ENCODE assay signal across 26 cellular contexts in the genomic region with DNA sequence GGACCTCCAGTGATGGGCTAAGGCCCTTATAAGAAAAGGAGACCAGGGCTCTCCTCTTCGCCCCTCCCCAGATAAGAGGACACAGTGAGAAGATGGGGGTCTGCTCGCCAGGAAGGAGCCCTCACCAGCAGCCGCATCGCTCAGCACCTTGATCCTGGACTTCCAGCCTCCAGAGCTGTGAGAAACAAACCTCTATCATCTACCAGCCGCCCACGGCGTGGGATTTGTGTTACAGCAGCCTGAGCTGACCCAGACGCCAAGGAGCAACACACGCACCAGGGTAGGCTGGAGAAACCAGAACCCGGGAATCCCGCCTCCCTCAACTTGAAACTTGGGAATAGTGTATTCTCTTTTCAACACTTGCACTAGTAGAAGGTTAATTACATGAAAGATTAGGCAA. TPM values are rescaled to one million over a fixed set of nuclear protein-coding genes. Genes with fewer than 3 reads are reported as not detected.
"Had no signal": no experiment of that assay in that cellular context is flagged by ENCODE, and none has a peak within 500 bp of the region (broad histone marks: within the 10 kb centered on the region; RNA-seq: fewer than 3 reads in every experiment).

No MANE protein-coding gene starts in this region.

- H3K27me3 ChIP-seq: neural progenitor cell, right atrium auricular region, testis, vagina had no signal

- ATAC-seq: activated CD4-positive, alpha-beta T cell treated with anti-CD3 and anti-CD28 coated beads for 36 hours; activated naive CD8-positive, alpha-beta T cell treated with anti-CD3 and anti-CD28 coated beads, Interleukin-2, amount 50 U/mL, for 24 hours; heart right ventricle; naive thymus-derived CD8-positive, alpha-beta T cell had no signal

- H3K4me3 ChIP-seq: esophagus squamous epithelium, heart right ventricle, neural progenitor cell, right atrium auricular region, testis, vagina had no signal

- H3K9me3 ChIP-seq: esophagus squamous epithelium, heart right ventricle, right atrium auricular region, testis, vagina had no signal

- H3K36me3 ChIP-seq: esophagus squamous epithelium, heart right ventricle, neural progenitor cell, right atrium auricular region, vagina had no signal

- H3K4me1 ChIP-seq: neural progenitor cell, right atrium auricular region, testis had no signal

- H3K27ac ChIP-seq: epithelial cell of prostate, esophagus squamous epithelium, heart right ventricle, neural progenitor cell, parathyroid adenoma, right atrium auricular region, testis, vagina had no signal

- DNase-seq: activated CD4-positive, alpha-beta T cell treated with anti-CD3 and anti-CD28 coated beads for 36 hours; activated CD4-positive, CD25-positive, alpha-beta regulatory T cell; activated gamma-delta T cell; activated naive CD8-positive, alpha-beta T cell treated with anti-CD3 and anti-CD28 coated beads, Interleukin-2, amount 50 U/mL, for 24 hours; amygdala; central memory CD4-positive, alpha-beta T cell; dermis blood vessel endothelial cell; effector CD4-positive, alpha-beta T cell; esophagus squamous epithelium; foreskin melanocyte; heart right ventricle; naive thymus-derived CD8-positive, alpha-beta T cell; occipital lobe; stimulated activated CD4-positive, alpha-beta T cell treated with anti-CD3 and anti-CD28 coated beads, Interleukin-2, amount 100 ng/mL, for 48 hours; stimulated activated naive CD4-positive, alpha-beta T cell treated with Interleukin-2 at 50 U/mL for 16 hours; T-helper 1 cell; testis had no signal

RNA-seq across cellular contexts. Expression of a gene that starts 4.2 kb away (rescaled TPM):
- total RNA-seq: naive thymus-derived CD8-positive, alpha-beta T cell had no signal

RNA-seq across cellular contexts. Expression of a gene that starts 8.9 kb away (rescaled TPM):
- total RNA-seq: glomerular endothelial cell, occipital lobe, right atrium auricular region, vagina had no signal

RNA-seq across cellular contexts. Expression of a gene that starts 27.6 kb away (rescaled TPM):
- total RNA-seq: activated CD4-positive, alpha-beta T cell treated with anti-CD3 and anti-CD28 coated beads for 36 hours; dermis blood vessel endothelial cell; esophagus squamous epithelium; glomerular endothelial cell; heart right ventricle; kidney epithelial cell; lower leg skin; naive thymus-derived CD8-positive, alpha-beta T cell; occipital lobe; pulmonary artery endothelial cell; right atrium auricular region; vagina had no signal

RNA-seq across cellular contexts. Expression of a gene that starts 32.1 kb away (rescaled TPM):
- total RNA-seq: activated CD4-positive, alpha-beta T cell treated with anti-CD3 and anti-CD28 coated beads for 36 hours; dermis blood vessel endothelial cell; glomerular endothelial cell; naive thymus-derived CD8-positive, alpha-beta T cell; occipital lobe; pulmonary artery endothelial cell; right atrium auricular region; testis had no signal

RNA-seq across cellular contexts. Expression of a gene that starts 38.5 kb away (rescaled TPM):
- total RNA-seq: activated CD4-positive, alpha-beta T cell treated with anti-CD3 and anti-CD28 coated beads for 36 hours; dermis blood vessel endothelial cell; esophagus squamous epithelium; glomerular endothelial cell; kidney epithelial cell; lower leg skin; naive thymus-derived CD8-positive, alpha-beta T cell; occipital lobe; pulmonary artery endothelial cell; right atrium auricular region; vagina had no signal
